In the genomic region with DNA sequence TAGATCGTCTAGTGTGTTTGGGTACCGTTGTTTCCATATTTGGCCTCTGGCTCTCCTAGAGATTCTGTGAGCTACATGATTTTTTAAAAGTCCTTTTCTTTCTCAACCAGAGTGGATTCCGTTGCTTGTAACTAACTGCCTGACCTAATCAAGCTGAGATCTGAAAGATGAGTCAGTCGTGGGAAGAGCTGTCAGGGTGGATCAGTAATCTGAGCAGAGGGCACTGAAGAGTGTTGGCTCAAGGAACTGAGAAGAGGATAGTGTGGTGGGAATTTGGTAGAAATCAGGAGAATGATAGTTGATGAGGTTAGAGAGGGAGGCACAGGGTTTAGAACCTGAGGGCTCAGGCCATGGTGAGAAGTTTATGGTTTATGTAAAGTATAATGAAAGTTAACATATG, we compare ENCODE assay signal across 1 cellular context.
TF ChIP-seq lines count a peak whose summit lies in the region.

No MANE protein-coding gene starts in this region.

TF ChIP-seq in K562, 482 proteins besides CTCF, POLR2A, EP300 and RAD21 (continues in another document):
- TF ChIP-seq ZNF347 (CRISPR knock-in tag; IDR thresholded peaks at IDR 0.05; ENCODE audit: low read depth) (no peak), SMARCE1 (IDR thresholded peaks at IDR 0.05) (peak; percentile 92), ATF7 (IDR thresholded peaks at IDR 0.05) (0 out of 2 replicates have a peak, but pooled peaks have one; percentile 16), SMARCA4 (IDR thresholded peaks at IDR 0.05) (peak; percentile 90), TAF9B (IDR thresholded peaks at IDR 0.05; ENCODE audit: partially characterized antibody) (no peak), RBM22 (IDR thresholded peaks at IDR 0.05; ENCODE audit: low read depth, low read length, poor library complexity, severe bottlenecking) (no peak), GATA2 (CRISPR knock-in tag; IDR thresholded peaks at IDR 0.05) (peak; percentile 65), KLF1 (tag; IDR thresholded peaks at IDR 0.05) (no peak), MYBL2 (IDR thresholded peaks at IDR 0.05; ENCODE audit: low read depth) (peak; percentile 61; the same call in 1 of the 2 replicates), MYBL2 (CRISPR knock-in tag; IDR thresholded peaks at IDR 0.05; ENCODE audit: borderline replicate concordance) (no peak), ZNF561 (CRISPR knock-in tag; conservative IDR thresholded peaks at IDR 0.05) (no peak), MTA1 (IDR thresholded peaks at IDR 0.05; ENCODE audit: borderline replicate concordance) (peak; percentile 25; the same call in 1 of the 2 replicates), MEIS2 (IDR thresholded peaks at IDR 0.05; ENCODE audit: partially characterized antibody) (peak; percentile 78), JUND (IDR thresholded peaks at IDR 0.05; ENCODE audit: borderline replicate concordance, low read depth, low read length) (peak; percentile 94), JUND (tag; IDR thresholded peaks at IDR 0.05; ENCODE audit: borderline replicate concordance, low read depth, low read length) (peak; percentile 87; the same call in 1 of the 3 replicates), KDM1A (IDR thresholded peaks at IDR 0.05) (peak; percentile 13 to 30; a peak in 1 of 4 replicates), POU5F1 (IDR thresholded peaks at IDR 0.05; ENCODE audit: borderline replicate concordance, low read depth, low read length, partially characterized antibody) (no peak), ZNF644 (tag; IDR thresholded peaks at IDR 0.05; ENCODE audit: low read depth) (no peak), JUN (IDR thresholded peaks at IDR 0.05; ENCODE audit: borderline replicate concordance, low read depth, low read length) (peak; percentile 89), JUN (CRISPR knock-in tag; IDR thresholded peaks at IDR 0.05; ENCODE audit: borderline replicate concordance) (no peak), MXI1 (IDR thresholded peaks at IDR 0.05; ENCODE audit: low read depth, low read length) (no peak), FOS (IDR thresholded peaks at IDR 0.05; ENCODE audit: extremely low read depth, insufficient read length) (peak; percentile 41), OTX1 (CRISPR knock-in tag; IDR thresholded peaks at IDR 0.05) (peak; percentile 77; the same call in 1 of the 2 replicates), DPF2 (IDR thresholded peaks at IDR 0.05) (peak; percentile 91), EHMT2 (IDR thresholded peaks at IDR 0.05) (peak; percentile 32; the same call in 1 of the 2 replicates), PHB (CRISPR knock-in tag; IDR thresholded peaks at IDR 0.05) (no peak), FOSL1 (tag; conservative IDR thresholded peaks at IDR 0.05) (peak; percentile 92), SRF (CRISPR knock-in tag; IDR thresholded peaks at IDR 0.05) (peak in 1 of 2 experiments; percentile 19; a peak in 2 of 4 replicates), ZBTB17 (CRISPR knock-in tag; IDR thresholded peaks at IDR 0.05) (peak; percentile 56; the same call in 1 of the 2 replicates), HDAC1 (IDR thresholded peaks at IDR 0.05) (peak in 1 of 2 experiments; percentile 49; a peak in 1 of 4 replicates), ELF4 (CRISPR knock-in tag; IDR thresholded peaks at IDR 0.05) (peak; percentile 62; the same call in 1 of the 2 replicates), ARID1B (IDR thresholded peaks at IDR 0.05) (peak; percentile 81), PTBP1 (IDR thresholded peaks at IDR 0.05; ENCODE audit: low read depth, low read length) (no peak), MECOM (CRISPR knock-in tag; IDR thresholded peaks at IDR 0.05) (peak; percentile 75; the same call in 1 of the 2 replicates), JUNB (CRISPR knock-in tag; conservative IDR thresholded peaks at IDR 0.05) (0 out of 2 replicates have a peak, but pooled peaks have one; percentile 23)
- TF ChIP-seq, protein P1, sequence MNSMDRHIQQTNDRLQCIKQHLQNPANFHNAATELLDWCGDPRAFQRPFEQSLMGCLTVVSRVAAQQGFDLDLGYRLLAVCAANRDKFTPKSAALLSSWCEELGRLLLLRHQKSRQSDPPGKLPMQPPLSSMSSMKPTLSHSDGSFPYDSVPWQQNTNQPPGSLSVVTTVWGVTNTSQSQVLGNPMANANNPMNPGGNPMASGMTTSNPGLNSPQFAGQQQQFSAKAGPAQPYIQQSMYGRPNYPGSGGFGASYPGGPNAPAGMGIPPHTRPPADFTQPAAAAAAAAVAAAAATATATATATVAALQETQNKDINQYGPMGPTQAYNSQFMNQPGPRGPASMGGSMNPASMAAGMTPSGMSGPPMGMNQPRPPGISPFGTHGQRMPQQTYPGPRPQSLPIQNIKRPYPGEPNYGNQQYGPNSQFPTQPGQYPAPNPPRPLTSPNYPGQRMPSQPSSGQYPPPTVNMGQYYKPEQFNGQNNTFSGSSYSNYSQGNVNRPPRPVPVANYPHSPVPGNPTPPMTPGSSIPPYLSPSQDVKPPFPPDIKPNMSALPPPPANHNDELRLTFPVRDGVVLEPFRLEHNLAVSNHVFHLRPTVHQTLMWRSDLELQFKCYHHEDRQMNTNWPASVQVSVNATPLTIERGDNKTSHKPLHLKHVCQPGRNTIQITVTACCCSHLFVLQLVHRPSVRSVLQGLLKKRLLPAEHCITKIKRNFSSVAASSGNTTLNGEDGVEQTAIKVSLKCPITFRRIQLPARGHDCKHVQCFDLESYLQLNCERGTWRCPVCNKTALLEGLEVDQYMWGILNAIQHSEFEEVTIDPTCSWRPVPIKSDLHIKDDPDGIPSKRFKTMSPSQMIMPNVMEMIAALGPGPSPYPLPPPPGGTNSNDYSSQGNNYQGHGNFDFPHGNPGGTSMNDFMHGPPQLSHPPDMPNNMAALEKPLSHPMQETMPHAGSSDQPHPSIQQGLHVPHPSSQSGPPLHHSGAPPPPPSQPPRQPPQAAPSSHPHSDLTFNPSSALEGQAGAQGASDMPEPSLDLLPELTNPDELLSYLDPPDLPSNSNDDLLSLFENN (IDR thresholded peaks at IDR 0.05; ENCODE audit: low read depth in 2 of 2, low read length in 2 of 2), result no peak
- TF ChIP-seq, protein P2, sequence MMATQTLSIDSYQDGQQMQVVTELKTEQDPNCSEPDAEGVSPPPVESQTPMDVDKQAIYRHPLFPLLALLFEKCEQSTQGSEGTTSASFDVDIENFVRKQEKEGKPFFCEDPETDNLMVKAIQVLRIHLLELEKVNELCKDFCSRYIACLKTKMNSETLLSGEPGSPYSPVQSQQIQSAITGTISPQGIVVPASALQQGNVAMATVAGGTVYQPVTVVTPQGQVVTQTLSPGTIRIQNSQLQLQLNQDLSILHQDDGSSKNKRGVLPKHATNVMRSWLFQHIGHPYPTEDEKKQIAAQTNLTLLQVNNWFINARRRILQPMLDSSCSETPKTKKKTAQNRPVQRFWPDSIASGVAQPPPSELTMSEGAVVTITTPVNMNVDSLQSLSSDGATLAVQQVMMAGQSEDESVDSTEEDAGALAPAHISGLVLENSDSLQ (IDR thresholded peaks at IDR 0.05), result peak; percentile 83
- TF ChIP-seq, protein P3, sequence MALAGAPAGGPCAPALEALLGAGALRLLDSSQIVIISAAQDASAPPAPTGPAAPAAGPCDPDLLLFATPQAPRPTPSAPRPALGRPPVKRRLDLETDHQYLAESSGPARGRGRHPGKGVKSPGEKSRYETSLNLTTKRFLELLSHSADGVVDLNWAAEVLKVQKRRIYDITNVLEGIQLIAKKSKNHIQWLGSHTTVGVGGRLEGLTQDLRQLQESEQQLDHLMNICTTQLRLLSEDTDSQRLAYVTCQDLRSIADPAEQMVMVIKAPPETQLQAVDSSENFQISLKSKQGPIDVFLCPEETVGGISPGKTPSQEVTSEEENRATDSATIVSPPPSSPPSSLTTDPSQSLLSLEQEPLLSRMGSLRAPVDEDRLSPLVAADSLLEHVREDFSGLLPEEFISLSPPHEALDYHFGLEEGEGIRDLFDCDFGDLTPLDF (CRISPR knock-in tag; IDR thresholded peaks at IDR 0.05), result no peak
- TF ChIP-seq, protein P4, sequence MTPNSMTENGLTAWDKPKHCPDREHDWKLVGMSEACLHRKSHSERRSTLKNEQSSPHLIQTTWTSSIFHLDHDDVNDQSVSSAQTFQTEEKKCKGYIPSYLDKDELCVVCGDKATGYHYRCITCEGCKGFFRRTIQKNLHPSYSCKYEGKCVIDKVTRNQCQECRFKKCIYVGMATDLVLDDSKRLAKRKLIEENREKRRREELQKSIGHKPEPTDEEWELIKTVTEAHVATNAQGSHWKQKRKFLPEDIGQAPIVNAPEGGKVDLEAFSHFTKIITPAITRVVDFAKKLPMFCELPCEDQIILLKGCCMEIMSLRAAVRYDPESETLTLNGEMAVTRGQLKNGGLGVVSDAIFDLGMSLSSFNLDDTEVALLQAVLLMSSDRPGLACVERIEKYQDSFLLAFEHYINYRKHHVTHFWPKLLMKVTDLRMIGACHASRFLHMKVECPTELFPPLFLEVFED (CRISPR knock-in tag; conservative IDR thresholded peaks at IDR 0.05), result 0 out of 2 replicates have a peak, but pooled peaks have one; percentile 61
- TF ChIP-seq, protein P5, sequence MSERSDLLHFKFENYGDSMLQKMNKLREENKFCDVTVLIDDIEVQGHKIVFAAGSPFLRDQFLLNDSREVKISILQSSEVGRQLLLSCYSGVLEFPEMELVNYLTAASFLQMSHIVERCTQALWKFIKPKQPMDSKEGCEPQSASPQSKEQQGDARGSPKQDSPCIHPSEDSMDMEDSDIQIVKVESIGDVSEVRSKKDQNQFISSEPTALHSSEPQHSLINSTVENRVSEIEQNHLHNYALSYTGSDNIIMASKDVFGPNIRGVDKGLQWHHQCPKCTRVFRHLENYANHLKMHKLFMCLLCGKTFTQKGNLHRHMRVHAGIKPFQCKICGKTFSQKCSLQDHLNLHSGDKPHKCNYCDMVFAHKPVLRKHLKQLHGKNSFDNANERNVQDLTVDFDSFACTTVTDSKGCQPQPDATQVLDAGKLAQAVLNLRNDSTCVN (CRISPR knock-in tag; IDR thresholded peaks at IDR 0.05), result 0 out of 2 replicates have a peak, but pooled peaks have one; percentile 61
- TF ChIP-seq, protein P6, sequence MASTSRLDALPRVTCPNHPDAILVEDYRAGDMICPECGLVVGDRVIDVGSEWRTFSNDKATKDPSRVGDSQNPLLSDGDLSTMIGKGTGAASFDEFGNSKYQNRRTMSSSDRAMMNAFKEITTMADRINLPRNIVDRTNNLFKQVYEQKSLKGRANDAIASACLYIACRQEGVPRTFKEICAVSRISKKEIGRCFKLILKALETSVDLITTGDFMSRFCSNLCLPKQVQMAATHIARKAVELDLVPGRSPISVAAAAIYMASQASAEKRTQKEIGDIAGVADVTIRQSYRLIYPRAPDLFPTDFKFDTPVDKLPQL (IDR thresholded peaks at IDR 0.05; ENCODE audit: extremely low read depth, insufficient read length), result no peak
- TF ChIP-seq, protein P7, sequence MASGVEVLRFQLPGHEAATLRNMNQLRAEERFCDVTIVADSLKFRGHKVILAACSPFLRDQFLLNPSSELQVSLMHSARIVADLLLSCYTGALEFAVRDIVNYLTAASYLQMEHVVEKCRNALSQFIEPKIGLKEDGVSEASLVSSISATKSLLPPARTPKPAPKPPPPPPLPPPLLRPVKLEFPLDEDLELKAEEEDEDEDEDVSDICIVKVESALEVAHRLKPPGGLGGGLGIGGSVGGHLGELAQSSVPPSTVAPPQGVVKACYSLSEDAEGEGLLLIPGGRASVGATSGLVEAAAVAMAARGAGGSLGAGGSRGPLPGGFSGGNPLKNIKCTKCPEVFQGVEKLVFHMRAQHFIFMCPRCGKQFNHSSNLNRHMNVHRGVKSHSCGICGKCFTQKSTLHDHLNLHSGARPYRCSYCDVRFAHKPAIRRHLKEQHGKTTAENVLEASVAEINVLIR (CRISPR knock-in tag; IDR thresholded peaks at IDR 0.05), result no peak
- TF ChIP-seq, protein P8, sequence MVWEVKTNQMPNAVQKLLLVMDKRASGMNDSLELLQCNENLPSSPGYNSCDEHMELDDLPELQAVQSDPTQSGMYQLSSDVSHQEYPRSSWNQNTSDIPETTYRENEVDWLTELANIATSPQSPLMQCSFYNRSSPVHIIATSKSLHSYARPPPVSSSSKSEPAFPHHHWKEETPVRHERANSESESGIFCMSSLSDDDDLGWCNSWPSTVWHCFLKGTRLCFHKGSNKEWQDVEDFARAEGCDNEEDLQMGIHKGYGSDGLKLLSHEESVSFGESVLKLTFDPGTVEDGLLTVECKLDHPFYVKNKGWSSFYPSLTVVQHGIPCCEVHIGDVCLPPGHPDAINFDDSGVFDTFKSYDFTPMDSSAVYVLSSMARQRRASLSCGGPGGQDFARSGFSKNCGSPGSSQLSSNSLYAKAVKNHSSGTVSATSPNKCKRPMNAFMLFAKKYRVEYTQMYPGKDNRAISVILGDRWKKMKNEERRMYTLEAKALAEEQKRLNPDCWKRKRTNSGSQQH (CRISPR knock-in tag; IDR thresholded peaks at IDR 0.05), result peak; percentile 77; the same call in 1 of the 2 replicates
- TF ChIP-seq, protein P9, sequence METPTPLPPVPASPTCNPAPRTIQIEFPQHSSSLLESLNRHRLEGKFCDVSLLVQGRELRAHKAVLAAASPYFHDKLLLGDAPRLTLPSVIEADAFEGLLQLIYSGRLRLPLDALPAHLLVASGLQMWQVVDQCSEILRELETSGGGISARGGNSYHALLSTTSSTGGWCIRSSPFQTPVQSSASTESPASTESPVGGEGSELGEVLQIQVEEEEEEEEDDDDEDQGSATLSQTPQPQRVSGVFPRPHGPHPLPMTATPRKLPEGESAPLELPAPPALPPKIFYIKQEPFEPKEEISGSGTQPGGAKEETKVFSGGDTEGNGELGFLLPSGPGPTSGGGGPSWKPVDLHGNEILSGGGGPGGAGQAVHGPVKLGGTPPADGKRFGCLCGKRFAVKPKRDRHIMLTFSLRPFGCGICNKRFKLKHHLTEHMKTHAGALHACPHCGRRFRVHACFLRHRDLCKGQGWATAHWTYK (CRISPR knock-in tag; IDR thresholded peaks at IDR 0.05), result 0 out of 2 replicates have a peak, but pooled peaks have one; percentile 55
- TF ChIP-seq, protein P10, sequence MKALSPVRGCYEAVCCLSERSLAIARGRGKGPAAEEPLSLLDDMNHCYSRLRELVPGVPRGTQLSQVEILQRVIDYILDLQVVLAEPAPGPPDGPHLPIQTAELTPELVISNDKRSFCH (CRISPR knock-in tag; IDR thresholded peaks at IDR 0.05), result no peak
- TF ChIP-seq, protein P10 (tag; IDR thresholded peaks at IDR 0.05), result no peak
- TF ChIP-seq, protein P11, sequence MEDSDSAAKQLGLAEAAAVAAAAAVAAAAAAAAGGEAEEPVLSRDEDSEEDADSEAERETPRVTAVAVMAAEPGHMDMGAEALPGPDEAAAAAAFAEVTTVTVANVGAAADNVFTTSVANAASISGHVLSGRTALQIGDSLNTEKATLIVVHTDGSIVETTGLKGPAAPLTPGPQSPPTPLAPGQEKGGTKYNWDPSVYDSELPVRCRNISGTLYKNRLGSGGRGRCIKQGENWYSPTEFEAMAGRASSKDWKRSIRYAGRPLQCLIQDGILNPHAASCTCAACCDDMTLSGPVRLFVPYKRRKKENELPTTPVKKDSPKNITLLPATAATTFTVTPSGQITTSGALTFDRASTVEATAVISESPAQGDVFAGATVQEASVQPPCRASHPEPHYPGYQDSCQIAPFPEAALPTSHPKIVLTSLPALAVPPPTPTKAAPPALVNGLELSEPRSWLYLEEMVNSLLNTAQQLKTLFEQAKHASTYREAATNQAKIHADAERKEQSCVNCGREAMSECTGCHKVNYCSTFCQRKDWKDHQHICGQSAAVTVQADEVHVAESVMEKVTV (CRISPR knock-in tag; IDR thresholded peaks at IDR 0.05), result 0 out of 2 replicates have a peak, but pooled peaks have one; percentile 24
